Comparison of ENCODE assay signal across 1 cellular context in the genomic region with DNA sequence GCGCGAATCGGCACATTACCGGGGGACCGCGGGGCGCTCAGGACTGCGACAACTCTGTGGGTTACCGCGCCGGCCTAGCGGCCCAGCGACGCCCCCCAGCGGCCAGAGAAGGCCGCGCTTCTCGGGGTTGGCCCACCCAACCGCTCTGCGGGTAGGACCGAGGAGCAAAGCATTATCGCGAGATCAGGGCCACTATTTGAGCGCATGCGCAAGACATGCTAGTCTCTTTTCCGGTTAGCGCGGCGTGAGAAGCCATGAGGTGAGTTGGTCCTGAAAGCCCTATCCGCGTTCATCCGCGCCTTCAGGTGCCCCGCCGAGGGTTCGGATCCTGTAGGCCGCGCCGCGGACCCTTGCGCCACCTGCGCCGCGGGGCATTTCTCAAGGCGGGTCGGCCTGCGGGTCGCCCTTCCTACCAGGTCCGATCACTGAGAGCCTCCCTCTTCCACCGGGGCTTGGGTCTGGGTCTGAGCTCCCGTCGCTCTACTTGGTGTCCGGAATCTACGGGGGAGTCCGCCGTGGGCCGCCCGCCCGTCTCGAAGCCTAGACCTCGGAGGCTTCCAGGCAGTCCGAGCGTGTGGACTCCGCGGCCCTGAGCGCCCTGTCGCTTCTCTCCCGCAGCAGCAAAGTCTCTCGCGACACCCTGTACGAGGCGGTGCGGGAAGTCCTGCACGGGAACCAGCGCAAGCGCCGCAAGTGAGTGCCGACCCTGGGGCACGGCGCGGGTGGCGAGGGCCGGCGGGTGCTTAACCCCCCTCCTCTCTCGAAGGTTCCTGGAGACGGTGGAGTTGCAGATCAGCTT.
TF ChIP-seq lines count a peak whose summit lies in the region.

Gene RPL10A, plus strand, starts transcription at position 221 of the 799 bp plus-strand sequence. Its CDS starts 34 bp downstream, at position 255.

TF ChIP-seq in HepG2, 621 proteins besides CTCF, POLR2A, EP300 and RAD21 (continued from another document and continues in another):
- no peak for TF ChIP-seq FOXK2 (IDR thresholded peaks at IDR 0.05)
- peak; percentile 99 for TF ChIP-seq SRY (CRISPR knock-in tag; IDR thresholded peaks at IDR 0.05)
- peak; percentile 72 for TF ChIP-seq SIN3B (IDR thresholded peaks at IDR 0.05; ENCODE audit: low read length)
- peak; percentile 90; the same call in 1 of the 2 replicates for TF ChIP-seq GLI4 (CRISPR knock-in tag; IDR thresholded peaks at IDR 0.05; ENCODE audit: borderline replicate concordance)
- peak; percentile 89; the same call in 1 of the 2 replicates for TF ChIP-seq RORA (CRISPR knock-in tag; IDR thresholded peaks at IDR 0.05)
- TF ChIP-seq, protein P1, sequence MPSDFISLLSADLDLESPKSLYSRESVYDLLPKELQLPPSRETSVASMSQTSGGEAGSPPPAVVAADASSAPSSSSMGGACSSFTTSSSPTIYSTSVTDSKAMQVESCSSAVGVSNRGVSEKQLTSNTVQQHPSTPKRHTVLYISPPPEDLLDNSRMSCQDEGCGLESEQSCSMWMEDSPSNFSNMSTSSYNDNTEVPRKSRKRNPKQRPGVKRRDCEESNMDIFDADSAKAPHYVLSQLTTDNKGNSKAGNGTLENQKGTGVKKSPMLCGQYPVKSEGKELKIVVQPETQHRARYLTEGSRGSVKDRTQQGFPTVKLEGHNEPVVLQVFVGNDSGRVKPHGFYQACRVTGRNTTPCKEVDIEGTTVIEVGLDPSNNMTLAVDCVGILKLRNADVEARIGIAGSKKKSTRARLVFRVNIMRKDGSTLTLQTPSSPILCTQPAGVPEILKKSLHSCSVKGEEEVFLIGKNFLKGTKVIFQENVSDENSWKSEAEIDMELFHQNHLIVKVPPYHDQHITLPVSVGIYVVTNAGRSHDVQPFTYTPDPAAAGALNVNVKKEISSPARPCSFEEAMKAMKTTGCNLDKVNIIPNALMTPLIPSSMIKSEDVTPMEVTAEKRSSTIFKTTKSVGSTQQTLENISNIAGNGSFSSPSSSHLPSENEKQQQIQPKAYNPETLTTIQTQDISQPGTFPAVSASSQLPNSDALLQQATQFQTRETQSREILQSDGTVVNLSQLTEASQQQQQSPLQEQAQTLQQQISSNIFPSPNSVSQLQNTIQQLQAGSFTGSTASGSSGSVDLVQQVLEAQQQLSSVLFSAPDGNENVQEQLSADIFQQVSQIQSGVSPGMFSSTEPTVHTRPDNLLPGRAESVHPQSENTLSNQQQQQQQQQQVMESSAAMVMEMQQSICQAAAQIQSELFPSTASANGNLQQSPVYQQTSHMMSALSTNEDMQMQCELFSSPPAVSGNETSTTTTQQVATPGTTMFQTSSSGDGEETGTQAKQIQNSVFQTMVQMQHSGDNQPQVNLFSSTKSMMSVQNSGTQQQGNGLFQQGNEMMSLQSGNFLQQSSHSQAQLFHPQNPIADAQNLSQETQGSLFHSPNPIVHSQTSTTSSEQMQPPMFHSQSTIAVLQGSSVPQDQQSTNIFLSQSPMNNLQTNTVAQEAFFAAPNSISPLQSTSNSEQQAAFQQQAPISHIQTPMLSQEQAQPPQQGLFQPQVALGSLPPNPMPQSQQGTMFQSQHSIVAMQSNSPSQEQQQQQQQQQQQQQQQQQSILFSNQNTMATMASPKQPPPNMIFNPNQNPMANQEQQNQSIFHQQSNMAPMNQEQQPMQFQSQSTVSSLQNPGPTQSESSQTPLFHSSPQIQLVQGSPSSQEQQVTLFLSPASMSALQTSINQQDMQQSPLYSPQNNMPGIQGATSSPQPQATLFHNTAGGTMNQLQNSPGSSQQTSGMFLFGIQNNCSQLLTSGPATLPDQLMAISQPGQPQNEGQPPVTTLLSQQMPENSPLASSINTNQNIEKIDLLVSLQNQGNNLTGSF (CRISPR knock-in tag; IDR thresholded peaks at IDR 0.05), result peak; percentile 78; the same call in 1 of the 2 replicates
- no peak for TF ChIP-seq ZNF10 (CRISPR knock-in tag; IDR thresholded peaks at IDR 0.05; ENCODE audit: borderline replicate concordance, low read depth)
- peak; percentile 92; the same call in 1 of the 2 replicates for TF ChIP-seq IKZF5 (CRISPR knock-in tag; IDR thresholded peaks at IDR 0.05)
- peak; percentile 83; the same call in 1 of the 2 replicates for TF ChIP-seq ZBTB3 (CRISPR knock-in tag; IDR thresholded peaks at IDR 0.05; ENCODE audit: borderline replicate concordance, low read depth)
- TF ChIP-seq ZNF225 (CRISPR knock-in tag; IDR thresholded peaks at IDR 0.05), result peak; percentile 97
- peak; percentile 97 for TF ChIP-seq THAP7 (CRISPR knock-in tag; IDR thresholded peaks at IDR 0.05)
- TF ChIP-seq ZNF296 (CRISPR knock-in tag; conservative IDR thresholded peaks at IDR 0.05), result 0 out of 2 replicates have a peak, but pooled peaks have one; percentile 22
- peak; percentile 63 for TF ChIP-seq HIVEP1 (CRISPR knock-in tag; IDR thresholded peaks at IDR 0.05)
- TF ChIP-seq TEAD2 (CRISPR knock-in tag; IDR thresholded peaks at IDR 0.05), result 0 out of 2 replicates have a peak, but pooled peaks have one; percentile 55
- TF ChIP-seq RXRA (CRISPR knock-in tag; IDR thresholded peaks at IDR 0.05), result peak; percentile 74; the same call in 1 of the 2 replicates
- TF ChIP-seq HNRNPL (IDR thresholded peaks at IDR 0.05; ENCODE audit: low read depth, low read length), result peak; percentile 61; the same call in 1 of the 2 replicates
- TF ChIP-seq ZNF484 (CRISPR knock-in tag; IDR thresholded peaks at IDR 0.05; ENCODE audit: borderline replicate concordance, low read depth), result no peak
- no peak for TF ChIP-seq PCBP2 (optimal IDR thresholded peaks at IDR 0.05; ENCODE audit: low read depth, low read length, poor library complexity, severe bottlenecking)
- TF ChIP-seq, protein P2, sequence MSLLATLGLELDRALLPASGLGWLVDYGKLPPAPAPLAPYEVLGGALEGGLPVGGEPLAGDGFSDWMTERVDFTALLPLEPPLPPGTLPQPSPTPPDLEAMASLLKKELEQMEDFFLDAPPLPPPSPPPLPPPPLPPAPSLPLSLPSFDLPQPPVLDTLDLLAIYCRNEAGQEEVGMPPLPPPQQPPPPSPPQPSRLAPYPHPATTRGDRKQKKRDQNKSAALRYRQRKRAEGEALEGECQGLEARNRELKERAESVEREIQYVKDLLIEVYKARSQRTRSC (CRISPR knock-in tag; IDR thresholded peaks at IDR 0.05; ENCODE audit: low read depth), result peak; percentile 58
- TF ChIP-seq TCF12 (IDR thresholded peaks at IDR 0.05), result no peak
- peak; percentile 85; the same call in 1 of the 2 replicates for TF ChIP-seq TCF12 (CRISPR knock-in tag; IDR thresholded peaks at IDR 0.05)
- 0 out of 2 replicates have a peak, but pooled peaks have one; percentile 55 for TF ChIP-seq U2AF2 (IDR thresholded peaks at IDR 0.05; ENCODE audit: low read depth, low read length)
- peak; percentile 77; the same call in 1 of the 2 replicates for TF ChIP-seq GTF3A (CRISPR knock-in tag; conservative IDR thresholded peaks at IDR 0.05)
- 0 out of 2 replicates have a peak, but pooled peaks have one; percentile 73 for TF ChIP-seq ZNF513 (CRISPR knock-in tag; conservative IDR thresholded peaks at IDR 0.05)
- TF ChIP-seq ZNF256 (CRISPR knock-in tag; conservative IDR thresholded peaks at IDR 0.05), result no peak
- TF ChIP-seq ARID2 (CRISPR knock-in tag; IDR thresholded peaks at IDR 0.05; ENCODE audit: borderline replicate concordance), result peak; percentile 98
- TF ChIP-seq, protein P3, sequence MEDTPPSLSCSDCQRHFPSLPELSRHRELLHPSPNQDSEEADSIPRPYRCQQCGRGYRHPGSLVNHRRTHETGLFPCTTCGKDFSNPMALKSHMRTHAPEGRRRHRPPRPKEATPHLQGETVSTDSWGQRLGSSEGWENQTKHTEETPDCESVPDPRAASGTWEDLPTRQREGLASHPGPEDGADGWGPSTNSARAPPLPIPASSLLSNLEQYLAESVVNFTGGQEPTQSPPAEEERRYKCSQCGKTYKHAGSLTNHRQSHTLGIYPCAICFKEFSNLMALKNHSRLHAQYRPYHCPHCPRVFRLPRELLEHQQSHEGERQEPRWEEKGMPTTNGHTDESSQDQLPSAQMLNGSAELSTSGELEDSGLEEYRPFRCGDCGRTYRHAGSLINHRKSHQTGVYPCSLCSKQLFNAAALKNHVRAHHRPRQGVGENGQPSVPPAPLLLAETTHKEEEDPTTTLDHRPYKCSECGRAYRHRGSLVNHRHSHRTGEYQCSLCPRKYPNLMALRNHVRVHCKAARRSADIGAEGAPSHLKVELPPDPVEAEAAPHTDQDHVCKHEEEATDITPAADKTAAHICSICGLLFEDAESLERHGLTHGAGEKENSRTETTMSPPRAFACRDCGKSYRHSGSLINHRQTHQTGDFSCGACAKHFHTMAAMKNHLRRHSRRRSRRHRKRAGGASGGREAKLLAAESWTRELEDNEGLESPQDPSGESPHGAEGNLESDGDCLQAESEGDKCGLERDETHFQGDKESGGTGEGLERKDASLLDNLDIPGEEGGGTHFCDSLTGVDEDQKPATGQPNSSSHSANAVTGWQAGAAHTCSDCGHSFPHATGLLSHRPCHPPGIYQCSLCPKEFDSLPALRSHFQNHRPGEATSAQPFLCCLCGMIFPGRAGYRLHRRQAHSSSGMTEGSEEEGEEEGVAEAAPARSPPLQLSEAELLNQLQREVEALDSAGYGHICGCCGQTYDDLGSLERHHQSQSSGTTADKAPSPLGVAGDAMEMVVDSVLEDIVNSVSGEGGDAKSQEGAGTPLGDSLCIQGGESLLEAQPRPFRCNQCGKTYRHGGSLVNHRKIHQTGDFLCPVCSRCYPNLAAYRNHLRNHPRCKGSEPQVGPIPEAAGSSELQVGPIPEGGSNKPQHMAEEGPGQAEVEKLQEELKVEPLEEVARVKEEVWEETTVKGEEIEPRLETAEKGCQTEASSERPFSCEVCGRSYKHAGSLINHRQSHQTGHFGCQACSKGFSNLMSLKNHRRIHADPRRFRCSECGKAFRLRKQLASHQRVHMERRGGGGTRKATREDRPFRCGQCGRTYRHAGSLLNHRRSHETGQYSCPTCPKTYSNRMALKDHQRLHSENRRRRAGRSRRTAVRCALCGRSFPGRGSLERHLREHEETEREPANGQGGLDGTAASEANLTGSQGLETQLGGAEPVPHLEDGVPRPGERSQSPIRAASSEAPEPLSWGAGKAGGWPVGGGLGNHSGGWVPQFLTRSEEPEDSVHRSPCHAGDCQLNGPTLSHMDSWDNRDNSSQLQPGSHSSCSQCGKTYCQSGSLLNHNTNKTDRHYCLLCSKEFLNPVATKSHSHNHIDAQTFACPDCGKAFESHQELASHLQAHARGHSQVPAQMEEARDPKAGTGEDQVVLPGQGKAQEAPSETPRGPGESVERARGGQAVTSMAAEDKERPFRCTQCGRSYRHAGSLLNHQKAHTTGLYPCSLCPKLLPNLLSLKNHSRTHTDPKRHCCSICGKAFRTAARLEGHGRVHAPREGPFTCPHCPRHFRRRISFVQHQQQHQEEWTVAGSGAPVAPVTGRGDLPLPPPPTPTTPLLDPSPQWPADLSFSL (CRISPR knock-in tag; IDR thresholded peaks at IDR 0.05), result no peak; the same call in 1 of the 2 replicates
- TF ChIP-seq BRD4 (CRISPR knock-in tag; IDR thresholded peaks at IDR 0.05), result peak; percentile 91
- TF ChIP-seq FOSL2 (CRISPR knock-in tag; IDR thresholded peaks at IDR 0.05), result peak; percentile 60
- no peak; the same call in 1 of the 2 replicates for TF ChIP-seq ZNF251 (CRISPR knock-in tag; IDR thresholded peaks at IDR 0.05)
- peak; percentile 59; the same call in 1 of the 2 replicates for TF ChIP-seq HCFC1 (IDR thresholded peaks at IDR 0.05; ENCODE audit: low read depth, low read length)
- TF ChIP-seq KAT8 (CRISPR knock-in tag; IDR thresholded peaks at IDR 0.05), result peak; percentile 97
- TF ChIP-seq, protein P4, sequence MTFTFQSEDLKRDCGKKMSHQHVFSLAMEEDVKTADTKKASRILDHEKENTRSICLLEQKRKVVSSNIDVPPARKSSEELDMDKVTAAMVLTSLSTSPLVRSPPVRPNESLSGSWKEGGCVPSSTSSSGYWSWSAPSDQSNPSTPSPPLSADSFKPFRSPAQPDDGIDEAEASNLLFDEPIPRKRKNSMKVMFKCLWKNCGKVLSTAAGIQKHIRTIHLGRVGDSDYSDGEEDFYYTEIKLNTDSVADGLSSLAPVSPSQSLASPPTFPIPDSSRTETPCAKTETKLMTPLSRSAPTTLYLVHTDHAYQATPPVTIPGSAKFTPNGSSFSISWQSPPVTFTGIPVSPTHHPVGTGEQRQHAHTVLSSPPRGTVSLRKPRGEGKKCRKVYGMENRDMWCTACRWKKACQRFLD (CRISPR knock-in tag; IDR thresholded peaks at IDR 0.05; ENCODE audit: borderline replicate concordance), result peak; percentile 83
- peak; percentile 97 for TF ChIP-seq ZBTB7A (CRISPR knock-in tag; IDR thresholded peaks at IDR 0.05)
- TF ChIP-seq ZNF446 (CRISPR knock-in tag; IDR thresholded peaks at IDR 0.05), result peak; percentile 84; the same call in 1 of the 2 replicates
- no peak for TF ChIP-seq IKZF1 (IDR thresholded peaks at IDR 0.05)
- TF ChIP-seq, protein P5, sequence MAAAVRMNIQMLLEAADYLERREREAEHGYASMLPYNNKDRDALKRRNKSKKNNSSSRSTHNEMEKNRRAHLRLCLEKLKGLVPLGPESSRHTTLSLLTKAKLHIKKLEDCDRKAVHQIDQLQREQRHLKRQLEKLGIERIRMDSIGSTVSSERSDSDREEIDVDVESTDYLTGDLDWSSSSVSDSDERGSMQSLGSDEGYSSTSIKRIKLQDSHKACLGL (CRISPR knock-in tag; IDR thresholded peaks at IDR 0.05), result peak; percentile 94
- peak; percentile 93 for TF ChIP-seq ZFY (CRISPR knock-in tag; IDR thresholded peaks at IDR 0.05)
- TF ChIP-seq SPEN (CRISPR knock-in tag; IDR thresholded peaks at IDR 0.05; ENCODE audit: low read depth), result peak; percentile 99
- TF ChIP-seq ZBTB20 (CRISPR knock-in tag; IDR thresholded peaks at IDR 0.05; ENCODE audit: borderline replicate concordance, low read depth), result 0 out of 2 replicates have a peak, but pooled peaks have one; percentile 80
